14 cellular contexts compared by ENCODE assay signal in the genomic region with DNA sequence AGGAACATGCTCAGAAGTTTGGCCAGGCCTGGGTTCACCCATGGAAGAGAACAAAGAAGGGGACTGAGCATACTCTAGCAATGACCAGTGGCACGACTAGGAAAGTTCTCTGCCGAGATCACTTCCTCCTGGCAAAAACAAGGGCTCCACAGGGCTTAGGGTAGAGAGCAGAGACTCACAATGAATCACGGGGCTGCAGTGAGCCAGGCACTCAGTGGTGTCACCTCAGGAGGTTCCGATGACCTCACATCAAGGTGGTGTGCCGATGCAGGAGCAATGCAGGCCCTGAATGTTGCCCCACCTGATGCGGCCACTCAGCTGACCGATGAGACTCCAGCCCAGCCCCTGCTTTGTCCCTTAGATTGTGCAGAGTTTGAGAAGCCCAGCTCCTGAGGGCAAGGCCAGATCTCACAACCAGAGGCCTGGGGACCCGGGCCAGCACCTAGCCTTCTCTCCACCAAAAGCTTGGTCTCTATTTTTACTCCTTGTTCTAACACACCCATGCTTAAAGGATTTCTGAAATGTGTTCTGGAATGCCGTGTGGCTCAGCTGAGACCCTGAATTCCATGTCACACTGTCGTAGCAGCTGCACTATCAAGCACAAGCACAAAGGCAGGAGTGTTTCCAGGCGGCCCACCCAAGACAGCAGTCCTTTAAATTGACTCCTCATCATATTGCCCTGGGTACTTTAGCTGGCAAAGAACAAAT.
DNase-seq lines count a peak whose midpoint lies in the region; ATAC-seq and TF ChIP-seq lines count a peak whose summit lies in the region.
"Had no signal": no experiment of that assay in that cellular context is flagged by ENCODE, and none has a peak within 500 bp of the region (broad histone marks: within the 10 kb centered on the region; RNA-seq: fewer than 3 reads in every experiment).

No MANE protein-coding gene starts in this region.

- in situ Hi-C loops in ACHN (cut with HindIII; ENCODE audit: low pct_ligation_motif_present, low pct_unique_long_range_greater_than_20kb, low sequenced_read_pairs): no loop called here

- peaks cover 18% of the 10 kb centered on the region for H3K4me1 Mint-ChIP-seq in neural progenitor cell
- H3K4me1 Mint-ChIP-seq: activated CD4-positive, alpha-beta T cell treated with anti-CD3 and anti-CD28 coated beads, Interleukin-2, amount 10 ng/mL, durations not matched to agents 7 days and 5 days; T-helper 17 cell had no signal

- CTCF ChIA-PET in OCI-LY7 (lab: Charles Lee; ENCODE audit: unreplicated experiment): no interaction called here

- H3K36me3 Mint-ChIP-seq in neural progenitor cell: no peaks in the 10 kb centered on the region

- TF ChIP-seq CTCF in neural progenitor cell (IDR thresholded peaks at IDR 0.05) (no peak), OCI-LY7 (conservative IDR thresholded peaks at IDR 0.05; ENCODE audit: low read length) (no peak)

- DNase-seq in ACHN: peak; percentile 66
- DNase-seq in SJCRH30: peak; percentile 63 to 78
- DNase-seq in left ventricle myocardium superior: no peak
- DNase-seq in neural progenitor cell (ENCODE audit: low spot score): peak; percentile 34
- DNase-seq in stimulated activated CD4-positive, alpha-beta T cell treated with anti-CD3 and anti-CD28 coated beads, Interleukin-2, amount 100 ng/mL, for 24 hours: no peak
- DNase-seq in activated naive CD4-positive, alpha-beta T cell treated with anti-CD3 and anti-CD28 coated beads, Interleukin-2, amount 50 U/mL, for 16 hours: no peak
- DNase-seq in OCI-LY7 (ENCODE audit: low spot score): no peak
- DNase-seq: activated CD4-positive, alpha-beta T cell treated with anti-CD3 and anti-CD28 coated beads, Interleukin-2, amount 10 ng/mL, durations not matched to agents 7 days and 5 days; Caco-2; NCI-H2171 treated with DMSO at 0.1 percent for 48 hours; stimulated activated CD4-positive, alpha-beta T cell treated with anti-CD3 and anti-CD28 coated beads, Interleukin-12 subunit alpha, Interleukin-12 subunit beta, amount 100 ng/mL, for 4 hours; T-helper 17 cell had no signal

- H3K9me3 ChIP-seq in SJCRH30 (replicated peaks) (no peaks in the 10 kb centered on the region), neural progenitor cell (ENCODE audit: low read depth) (no peaks in the 10 kb centered on the region), OCI-LY7 (ENCODE audit: low read length) (no peaks in the 10 kb centered on the region)
- H3K9me3 ChIP-seq: A549, Caco-2 had no signal

- H3K79me2 ChIP-seq in neural progenitor cell (ENCODE audit: low read depth) (peaks cover 29% of the 10 kb centered on the region), OCI-LY7 (ENCODE audit: insufficient read depth, low read depth, low read length) (no peaks in the 10 kb centered on the region)

- peak; percentile 58 for ATAC-seq in left ventricle myocardium superior
- ATAC-seq in HG02973 (IDR thresholded peaks at IDR 0.05; ENCODE audit: unreplicated experiment): no peak
- ATAC-seq: T-helper 17 cell had no signal

- H3K4me1 ChIP-seq in SJCRH30 (peaks cover 24% of the 10 kb centered on the region), neural progenitor cell (peaks cover 26% of the 10 kb centered on the region), OCI-LY7 (ENCODE audit: insufficient read depth, low read length, poor library complexity, severe bottlenecking) (no peaks in the 10 kb centered on the region)

- H2AFZ ChIP-seq in neural progenitor cell (replicated peaks) (peak overlapping the region; percentile 26), OCI-LY7 (ENCODE audit: low read length) (no peak overlapping the region)

- H3K27me3 ChIP-seq in SJCRH30 (no peaks in the 10 kb centered on the region), neural progenitor cell (no peaks in the 10 kb centered on the region)

- H3K27ac ChIP-seq in SJCRH30 (peak overlapping the region; percentile 75), neural progenitor cell (peak overlapping the region; percentile 86), OCI-LY7 (ENCODE audit: low read depth, low read length, poor library complexity, severe bottlenecking) (no peak overlapping the region)
- H3K27ac ChIP-seq: A549 had no signal

- H3K27ac Mint-ChIP-seq in neural progenitor cell: peak overlapping the region; percentile 98
- H3K27ac Mint-ChIP-seq: activated CD4-positive, alpha-beta T cell treated with anti-CD3 and anti-CD28 coated beads, Interleukin-2, amount 10 ng/mL, durations not matched to agents 7 days and 5 days; T-helper 17 cell had no signal

- no peak overlapping the region for H3K9ac ChIP-seq in neural progenitor cell

- H3K9me2 ChIP-seq in OCI-LY7 (ENCODE audit: insufficient read depth, low read length): no peaks in the 10 kb centered on the region

- H3K36me3 ChIP-seq in SJCRH30: no peaks in the 10 kb centered on the region
- H3K36me3 ChIP-seq in neural progenitor cell: no peaks in the 10 kb centered on the region
- no peaks in the 10 kb centered on the region for H3K36me3 ChIP-seq in OCI-LY7 (ENCODE audit: insufficient read depth, low read length)

- H4K20me1 ChIP-seq in neural progenitor cell (ENCODE audit: low read depth) (no peaks in the 10 kb centered on the region), OCI-LY7 (ENCODE audit: insufficient read depth, low read length) (no peaks in the 10 kb centered on the region)

- no TSS peak for BruUV-seq in OCI-LY7 (replicated peaks; lab: Mats Ljungman, UMichigan)

- peak overlapping the region; percentile 46 for H3K4me2 ChIP-seq in neural progenitor cell
- no peak overlapping the region for H3K4me2 ChIP-seq in OCI-LY7 (ENCODE audit: low read length)
- H3K4me2 ChIP-seq: A549 had no signal

- H3K9me3 Mint-ChIP-seq in neural progenitor cell: no peaks in the 10 kb centered on the region
- H3K9me3 Mint-ChIP-seq: activated CD4-positive, alpha-beta T cell treated with anti-CD3 and anti-CD28 coated beads, Interleukin-2, amount 10 ng/mL, durations not matched to agents 7 days and 5 days had no signal

- H3K27me3 Mint-ChIP-seq in neural progenitor cell (ENCODE audit: insufficient read depth, low read depth): no peaks in the 10 kb centered on the region

- no peak overlapping the region for H3K4me3 ChIP-seq in SJCRH30
- H3K4me3 ChIP-seq in neural progenitor cell: no peak overlapping the region
- no peak overlapping the region for H3K4me3 ChIP-seq in OCI-LY7 (ENCODE audit: low read depth, low read length, poor library complexity, severe bottlenecking)
- H3K4me3 ChIP-seq: A549 had no signal

- POLR2A ChIA-PET in OCI-LY7 (lab: Charles Lee): interaction anchor here (0.6 kb wide), 1 partner anchor 1170 kb away, joined by 3 read pairs; no protein-coding TSS in a partner anchor

- H3K4me3 Mint-ChIP-seq in neural progenitor cell: peak overlapping the region; percentile 30
- H3K4me3 Mint-ChIP-seq: activated CD4-positive, alpha-beta T cell treated with anti-CD3 and anti-CD28 coated beads, Interleukin-2, amount 10 ng/mL, durations not matched to agents 7 days and 5 days; T-helper 17 cell had no signal

- intact Hi-C loops in left ventricle myocardium superior (cut with micrococcal nuclease) (no loop called here), OCI-LY7 (cut with micrococcal nuclease; ENCODE audit: unreplicated experiment) (no loop called here)

- H3F3A ChIP-seq in neural progenitor cell (ENCODE audit: low read depth): peaks cover 25% of the 10 kb centered on the region

Comparison
In these comparisons a context has a peak if more than half of its experiments do, and no peak if none do; other contexts are left out.
1. DNase-seq: peak in ACHN (single experiment), SJCRH30 (2 of 2) and neural progenitor cell (single experiment); none in left ventricle myocardium superior (single experiment), stimulated activated CD4-positive, alpha-beta T cell treated with anti-CD3 and anti-CD28 coated beads, Interleukin-2, amount 100 ng/mL, for 24 hours (0 of 2), activated naive CD4-positive, alpha-beta T cell treated with anti-CD3 and anti-CD28 coated beads, Interleukin-2, amount 50 U/mL, for 16 hours (single experiment) and OCI-LY7 (single experiment).